In the genomic region with DNA sequence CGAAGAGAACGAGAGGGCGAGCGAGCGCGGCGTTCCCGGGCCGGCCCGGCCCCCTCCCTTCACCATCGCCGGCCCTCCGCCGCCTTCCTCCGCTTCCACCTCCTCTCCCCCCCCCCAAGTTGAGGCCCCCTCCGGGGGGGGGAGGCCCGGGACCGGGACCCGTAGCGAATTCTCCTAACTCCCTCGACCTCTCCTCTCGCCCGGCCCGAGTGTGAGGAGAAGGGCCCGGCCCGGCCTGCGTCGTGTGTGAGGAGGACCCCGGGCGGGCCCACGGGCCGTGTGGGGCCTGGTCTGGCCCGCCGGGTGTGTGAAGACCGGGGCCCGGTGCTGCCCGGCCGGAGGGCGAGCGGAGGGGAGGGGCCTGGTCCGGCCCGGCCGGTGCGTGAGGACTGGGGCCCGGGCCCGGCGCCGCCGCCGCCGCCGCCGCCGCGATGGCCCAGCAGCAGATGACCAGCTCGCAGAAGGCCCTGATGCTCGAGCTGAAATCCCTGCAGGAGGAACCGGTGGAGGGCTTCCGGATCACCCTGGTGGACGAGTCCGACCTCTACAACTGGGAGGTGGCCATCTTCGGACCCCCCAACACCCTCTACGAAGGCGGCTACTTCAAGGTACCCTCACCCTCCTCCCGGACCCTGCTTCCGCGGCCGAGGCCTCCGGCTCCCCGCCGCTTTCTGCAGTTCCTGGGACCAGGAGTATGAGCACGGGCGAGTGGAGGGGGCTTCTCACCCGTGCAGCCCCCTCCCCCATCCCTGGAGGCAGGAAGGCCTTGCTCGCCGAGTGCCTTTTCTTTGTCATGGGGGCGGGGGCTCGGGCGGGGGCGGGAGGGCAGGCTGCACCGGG, we compare ENCODE assay signal across 1 cellular context.
TF ChIP-seq lines count a peak whose summit lies in the region.

No MANE protein-coding gene starts in this region.

TF ChIP-seq in H1, 55 proteins besides CTCF, POLR2A, EP300 and RAD21:
- TF ChIP-seq ATF2 (IDR thresholded peaks at IDR 0.05; ENCODE audit: low read length), result no peak
- no peak for TF ChIP-seq SAP30 (IDR thresholded peaks at IDR 0.05; ENCODE audit: insufficient read depth, insufficient replicate concordance, low read length)
- no peak for TF ChIP-seq ATF3 (IDR thresholded peaks at IDR 0.05; ENCODE audit: insufficient read depth, low read depth, low read length)
- TF ChIP-seq POLR2AphosphoS5 (IDR thresholded peaks at IDR 0.05; ENCODE audit: low read depth, low read length), result peak; percentile 59
- peak in 1 of 2 experiments; percentile 44; a peak in 1 of 4 replicates for TF ChIP-seq SIN3A (conservative IDR thresholded peaks at IDR 0.05 in 1 of 2, IDR thresholded peaks at IDR 0.05 in 1 of 2; ENCODE audit: low read depth in 1 of 2, low read length in 2 of 2)
- TF ChIP-seq CBX5 (IDR thresholded peaks at IDR 0.05; ENCODE audit: low read depth, low read length), result no peak
- peak; percentile 53 for TF ChIP-seq TAF7 (optimal IDR thresholded peaks at IDR 0.05; ENCODE audit: borderline replicate concordance, low read depth, low read length)
- 0 out of 2 replicates have a peak, but pooled peaks have one; percentile 60 for TF ChIP-seq YY1 (IDR thresholded peaks at IDR 0.05; ENCODE audit: low read depth, low read length)
- TF ChIP-seq, protein P1, sequence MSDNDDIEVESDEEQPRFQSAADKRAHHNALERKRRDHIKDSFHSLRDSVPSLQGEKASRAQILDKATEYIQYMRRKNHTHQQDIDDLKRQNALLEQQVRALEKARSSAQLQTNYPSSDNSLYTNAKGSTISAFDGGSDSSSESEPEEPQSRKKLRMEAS (IDR thresholded peaks at IDR 0.05), result peak; percentile 13; the same call in 1 of the 2 replicates
- no peak for TF ChIP-seq EGR1 (IDR thresholded peaks at IDR 0.05; ENCODE audit: borderline replicate concordance, low read depth, low read length)
- peak; percentile 68 for TF ChIP-seq TBP (IDR thresholded peaks at IDR 0.05; ENCODE audit: low read depth, low read length)
- TF ChIP-seq PHF8 (conservative IDR thresholded peaks at IDR 0.05; ENCODE audit: low read depth, low read length), result peak; percentile 62
- peak; percentile 69 for TF ChIP-seq ASH2L (IDR thresholded peaks at IDR 0.05; ENCODE audit: low read length)
- no peak for TF ChIP-seq TCF12 (IDR thresholded peaks at IDR 0.05; ENCODE audit: low read depth, low read length)
- TF ChIP-seq BACH1 (IDR thresholded peaks at IDR 0.05; ENCODE audit: low read length), result no peak
- peak; percentile 7 for TF ChIP-seq KDM4A (IDR thresholded peaks at IDR 0.05; ENCODE audit: low read depth, low read length, severe bottlenecking)
- peak; percentile 76 for TF ChIP-seq TAF1 (IDR thresholded peaks at IDR 0.05; ENCODE audit: low read depth, low read length)
